Comparison of ENCODE assay signal across 1 cellular context in genomic region chr19:17105548-17105947, GRCh38.
TF ChIP-seq lines count a peak whose summit lies in the region.

No MANE protein-coding gene starts in this region.

TF ChIP-seq in GM12878, 131 proteins besides CTCF, POLR2A, EP300 and RAD21 (continues in another document):
- TF ChIP-seq ZSCAN29 (IDR thresholded peaks at IDR 0.05) (no peak), PRDM15 (CRISPR knock-in tag; IDR thresholded peaks at IDR 0.05) (no peak), ATF2 (IDR thresholded peaks at IDR 0.05; ENCODE audit: low read length) (0 out of 2 replicates have a peak, but pooled peaks have one; percentile 26), CREM (IDR thresholded peaks at IDR 0.05; ENCODE audit: low read depth) (peak; percentile 49; the same call in 1 of the 2 replicates), CHD1 (IDR thresholded peaks at IDR 0.05; ENCODE audit: low read depth, low read length) (no peak), ZBTB40 (IDR thresholded peaks at IDR 0.05; ENCODE audit: borderline replicate concordance) (no peak), CEBPB (IDR thresholded peaks at IDR 0.05; ENCODE audit: borderline replicate concordance in 1 of 2, low read depth in 2 of 2, low read length in 2 of 2) (no peak), GATAD2B (conservative IDR thresholded peaks at IDR 0.05; ENCODE audit: low read depth) (0 out of 2 replicates have a peak, but pooled peaks have one; percentile 29), ZNF24 (IDR thresholded peaks at IDR 0.05) (no peak), FOXK2 (IDR thresholded peaks at IDR 0.05) (no peak), NR2C2 (IDR thresholded peaks at IDR 0.05; ENCODE audit: borderline replicate concordance, control insufficient read depth, insufficient read length, low read depth) (no peak), ATF7 (IDR thresholded peaks at IDR 0.05; ENCODE audit: low read depth) (peak; percentile 81), NR2C1 (IDR thresholded peaks at IDR 0.05) (peak; percentile 78), ZZZ3 (IDR thresholded peaks at IDR 0.05; ENCODE audit: control insufficient read depth, insufficient read length, low read depth) (no peak), CHD4 (IDR thresholded peaks at IDR 0.05) (no peak), IRF4 (IDR thresholded peaks at IDR 0.05; ENCODE audit: low read depth, low read length) (peak; percentile 61; the same call in 1 of the 2 replicates), TBL1XR1 (IDR thresholded peaks at IDR 0.05; ENCODE audit: low read depth, low read length) (0 out of 2 replicates have a peak, but pooled peaks have one; percentile 23), RELB (IDR thresholded peaks at IDR 0.05; ENCODE audit: low read depth) (no peak), GABPA (IDR thresholded peaks at IDR 0.05; ENCODE audit: low read depth) (no peak), POLR2AphosphoS5 (IDR thresholded peaks at IDR 0.05; ENCODE audit: low read length) (0 out of 2 replicates have a peak, but pooled peaks have one; percentile 20), BCL3 (IDR thresholded peaks at IDR 0.05; ENCODE audit: borderline replicate concordance, insufficient read depth, low read depth, low read length, poor library complexity, severe bottlenecking) (no peak), ZNF687 (IDR thresholded peaks at IDR 0.05) (peak; percentile 88), JUNB (IDR thresholded peaks at IDR 0.05) (0 out of 2 replicates have a peak, but pooled peaks have one; percentile 15), IRF5 (IDR thresholded peaks at IDR 0.05; ENCODE audit: borderline replicate concordance) (no peak), IKZF1 (conservative IDR thresholded peaks at IDR 0.05) (peak; percentile 59), IKZF2 (IDR thresholded peaks at IDR 0.05) (peak; percentile 42 to 67; a peak in 3 of 4 replicates), MYB (IDR thresholded peaks at IDR 0.05; ENCODE audit: borderline replicate concordance, low read depth, low read length) (no peak), ELK1 (IDR thresholded peaks at IDR 0.05; ENCODE audit: low read depth, low read length) (no peak), MTA2 (IDR thresholded peaks at IDR 0.05; ENCODE audit: low read depth) (peak; percentile 83), TCF12 (IDR thresholded peaks at IDR 0.05; ENCODE audit: low read depth, low read length) (no peak), RFX5 (IDR thresholded peaks at IDR 0.05; ENCODE audit: low read depth, low read length) (no peak), YBX1 (IDR thresholded peaks at IDR 0.05) (no peak), BMI1 (IDR thresholded peaks at IDR 0.05; ENCODE audit: borderline replicate concordance) (no peak), ATF3 (IDR thresholded peaks at IDR 0.05; ENCODE audit: borderline replicate concordance, extremely low read depth, low read depth, low read length) (no peak), E2F8 (IDR thresholded peaks at IDR 0.05; ENCODE audit: low read depth, partially characterized antibody) (no peak), BCL11A (IDR thresholded peaks at IDR 0.05; ENCODE audit: low read depth, low read length) (peak; percentile 61; the same call in 1 of the 2 replicates)
